ENCODE assay signal across 11 cellular contexts in genomic region chr18:24177499-24178133, GRCh38.
"Had no signal": no experiment of that assay in that cellular context is flagged by ENCODE, and none has a peak within 500 bp of the region (broad histone marks: within the 10 kb centered on the region; RNA-seq: fewer than 3 reads in every experiment).

No MANE protein-coding gene starts in this region.

- H3K4me2 ChIP-seq: smooth muscle cell had no signal

- H3K9me3 ChIP-seq: gastroesophageal sphincter, right atrium auricular region had no signal

- H3K27ac ChIP-seq: epithelial cell of prostate, gastroesophageal sphincter, right atrium auricular region had no signal

- H3K9me3 Mint-ChIP-seq: activated CD4-positive, alpha-beta memory T cell treated with anti-CD3 and anti-CD28 coated beads for 36 hours; naive thymus-derived CD4-positive, alpha-beta T cell; stimulated activated effector memory CD8-positive, alpha-beta T cell treated with anti-CD3 and anti-CD28 coated beads, Interleukin-12 subunit alpha, Interleukin-12 subunit beta, amount 100 ng/mL, for 72 hours; type B pancreatic cell had no signal

- H3K27ac Mint-ChIP-seq: activated CD4-positive, alpha-beta memory T cell treated with anti-CD3 and anti-CD28 coated beads for 36 hours; stimulated activated effector memory CD8-positive, alpha-beta T cell treated with anti-CD3 and anti-CD28 coated beads, Interleukin-12 subunit alpha, Interleukin-12 subunit beta, amount 100 ng/mL, for 72 hours; type B pancreatic cell had no signal

- H3K4me3 ChIP-seq: gastroesophageal sphincter, right atrium auricular region, smooth muscle cell had no signal

- H3K4me3 Mint-ChIP-seq: activated CD4-positive, alpha-beta memory T cell treated with anti-CD3 and anti-CD28 coated beads for 36 hours; naive thymus-derived CD4-positive, alpha-beta T cell; stimulated activated effector memory CD8-positive, alpha-beta T cell treated with anti-CD3 and anti-CD28 coated beads, Interleukin-12 subunit alpha, Interleukin-12 subunit beta, amount 100 ng/mL, for 72 hours; type B pancreatic cell had no signal

- H3K27me3 ChIP-seq: gastroesophageal sphincter, right atrium auricular region had no signal

- H3K36me3 Mint-ChIP-seq: activated CD4-positive, alpha-beta memory T cell treated with anti-CD3 and anti-CD28 coated beads for 36 hours; stimulated activated effector memory CD8-positive, alpha-beta T cell treated with anti-CD3 and anti-CD28 coated beads, Interleukin-12 subunit alpha, Interleukin-12 subunit beta, amount 100 ng/mL, for 72 hours had no signal

- H3K27me3 Mint-ChIP-seq: activated CD4-positive, alpha-beta memory T cell treated with anti-CD3 and anti-CD28 coated beads for 36 hours; type B pancreatic cell had no signal

- DNase-seq: activated CD4-positive, alpha-beta T cell treated with anti-CD3 and anti-CD28 coated beads for 1 hour; cortex of kidney; kidney had no signal
